In the genomic region with DNA sequence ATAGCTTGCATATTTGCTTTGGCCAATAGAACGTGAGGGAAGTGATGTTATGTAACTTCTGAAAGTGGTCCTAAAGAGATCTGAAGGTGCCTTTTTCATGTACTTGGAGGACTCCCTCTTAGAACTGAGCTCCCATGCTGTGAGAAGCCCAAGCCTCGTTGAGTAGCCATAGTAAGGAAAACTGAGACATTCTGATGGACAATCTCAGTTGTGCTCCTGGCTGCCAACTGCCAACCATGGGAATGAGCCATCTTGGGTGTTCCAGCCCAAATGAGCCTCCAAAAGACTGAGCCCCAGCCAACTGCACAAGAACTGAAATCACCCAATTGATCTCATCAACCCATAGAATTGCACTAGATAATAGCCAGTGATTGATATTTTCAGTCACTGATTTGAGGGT, we compare ENCODE assay signal across 20 cellular contexts.
DNase-seq lines count a peak whose midpoint lies in the region; ATAC-seq and TF ChIP-seq lines count a peak whose summit lies in the region.
"Had no signal": no experiment of that assay in that cellular context is flagged by ENCODE, and none has a peak within 500 bp of the region (broad histone marks: within the 10 kb centered on the region; RNA-seq: fewer than 3 reads in every experiment).

No MANE protein-coding gene starts in this region.

- no peaks in the 10 kb centered on the region for H3K27me3 Mint-ChIP-seq in activated T-cell treated with anti-CD3 and anti-CD28 coated beads, Interleukin-2, amount 50 U/mL, for 4 hours (ENCODE audit: low read depth)
- H3K27me3 Mint-ChIP-seq in activated B cell treated with CpG ODN at 0.5 μM for 24 hours: no peaks in the 10 kb centered on the region
- H3K27me3 Mint-ChIP-seq in stimulated activated memory B cell treated with anti-CD40 and anti-IgM and Interleukin-4, amounts not matched to agents 10 μg/mL and 1 μg/mL and 100 μg/mL, for 72 hours: no peaks in the 10 kb centered on the region

- intact Hi-C loops in activated B cell treated with CpG ODN at 0.5 μM for 24 hours (cut with micrococcal nuclease): no loop called here

- no peak for TF ChIP-seq CTCF in activated B cell treated with CpG ODN at 0.5 μM for 24 hours (IDR thresholded peaks at IDR 0.05)

- peak; percentile 24 for TF ChIP-seq POLR2A in GM18951 (IDR thresholded peaks at IDR 0.05; ENCODE audit: extremely low read depth, insufficient read depth, insufficient read length)

- peak overlapping the region; percentile 42 for H3K4me3 Mint-ChIP-seq in activated T-cell treated with anti-CD3 and anti-CD28 coated beads, Interleukin-2, amount 50 U/mL, for 4 hours
- H3K4me3 Mint-ChIP-seq in activated B cell treated with CpG ODN at 0.5 μM for 24 hours: no peak overlapping the region
- H3K4me3 Mint-ChIP-seq in stimulated activated memory B cell treated with anti-CD40 and anti-IgM and Interleukin-4, amounts not matched to agents 10 μg/mL and 1 μg/mL and 100 μg/mL, for 72 hours: no peak overlapping the region

- in situ Hi-C loops in GM18951 (cut with MboI; ENCODE audit: low sequenced_read_pairs, unreplicated experiment): loop anchor here (10.0 kb wide), 2 partner anchors 64 to 76 kb away; no protein-coding TSS in a partner anchor

- H3K36me3 Mint-ChIP-seq in activated T-cell treated with anti-CD3 and anti-CD28 coated beads, Interleukin-2, amount 50 U/mL, for 4 hours (ENCODE audit: insufficient read depth): peaks cover 9% of the 10 kb centered on the region
- peaks cover 4% of the 10 kb centered on the region for H3K36me3 Mint-ChIP-seq in activated B cell treated with CpG ODN at 0.5 μM for 24 hours (ENCODE audit: low read depth)
- peaks cover 17% of the 10 kb centered on the region for H3K36me3 Mint-ChIP-seq in stimulated activated memory B cell treated with anti-CD40 and anti-IgM and Interleukin-4, amounts not matched to agents 10 μg/mL and 1 μg/mL and 100 μg/mL, for 72 hours

- CTCF ChIA-PET in activated B cell treated with CpG ODN at 0.5 μM for 24 hours (lab: Charles Lee): no interaction called here

- no peak for DNase-seq in activated T-cell treated with anti-CD3 and anti-CD28 coated beads, Interleukin-2, amount 50 U/mL, for 4 hours
- no peak for DNase-seq in activated T-cell treated with anti-CD3 and anti-CD28 coated beads, Interleukin-2, amount 50 U/mL, for 48 hours
- no peak for DNase-seq in activated B cell treated with CpG ODN at 0.5 μM for 24 hours
- no peak for DNase-seq in activated effector memory CD4-positive, alpha-beta T cell treated with anti-CD3 and anti-CD28 coated beads, Interleukin-2, amount 50 U/mL, for 16 hours
- DNase-seq: BE2C; DMS53; GDM1; KG1; NCI-H1092; NCI-H1436 treated with DMSO at 0.1 percent for 48 hours; NCI-H2029; NCI-H226; NCI-H510A treated with DMSO at 0.1 percent for 48 hours; NCI-H774; NK-92 treated with Interleukin-12 subunit alpha and Interleukin-12 subunit beta, amount 100 ng/mL, for 24 hours; SHP77 treated with DMSO at 0.1 percent for 48 hours had no signal

- H3K4me1 Mint-ChIP-seq in activated T-cell treated with anti-CD3 and anti-CD28 coated beads, Interleukin-2, amount 50 U/mL, for 4 hours (ENCODE audit: low read depth): peaks cover 53% of the 10 kb centered on the region
- H3K4me1 Mint-ChIP-seq in activated B cell treated with CpG ODN at 0.5 μM for 24 hours: peaks cover 52% of the 10 kb centered on the region
- H3K4me1 Mint-ChIP-seq in stimulated activated memory B cell treated with anti-CD40 and anti-IgM and Interleukin-4, amounts not matched to agents 10 μg/mL and 1 μg/mL and 100 μg/mL, for 72 hours: peaks cover 35% of the 10 kb centered on the region

- POLR2A ChIA-PET in activated B cell treated with CpG ODN at 0.5 μM for 24 hours (lab: Charles Lee): interaction anchor here (1.0 kb wide), 1 partner anchor 10 kb away, joined by 3 read pairs; no protein-coding TSS in a partner anchor

- peak overlapping the region; percentile 18 for H3K27ac Mint-ChIP-seq in activated B cell treated with CpG ODN at 0.5 μM for 24 hours
- H3K27ac Mint-ChIP-seq in stimulated activated memory B cell treated with anti-CD40 and anti-IgM and Interleukin-4, amounts not matched to agents 10 μg/mL and 1 μg/mL and 100 μg/mL, for 72 hours: peak overlapping the region; percentile 76

- no peak for ATAC-seq in activated T-cell treated with anti-CD3 and anti-CD28 coated beads, Interleukin-2, amount 50 U/mL, for 4 hours
- ATAC-seq in activated B cell treated with CpG ODN at 0.5 μM for 24 hours (ENCODE audit: low read depth): no peak
- ATAC-seq in stimulated activated memory B cell treated with anti-CD40 and anti-IgM and Interleukin-4, amounts not matched to agents 10 μg/mL and 1 μg/mL and 100 μg/mL, for 72 hours: no peak
- no peak for ATAC-seq in HG02642 (IDR thresholded peaks at IDR 0.05; ENCODE audit: poor library complexity, unreplicated experiment)
- ATAC-seq: HCT116 had no signal

- H3K9me3 Mint-ChIP-seq in activated T-cell treated with anti-CD3 and anti-CD28 coated beads, Interleukin-2, amount 50 U/mL, for 4 hours: peaks cover 15% of the 10 kb centered on the region
- peaks cover 22% of the 10 kb centered on the region for H3K9me3 Mint-ChIP-seq in activated B cell treated with CpG ODN at 0.5 μM for 24 hours
- H3K9me3 Mint-ChIP-seq in stimulated activated memory B cell treated with anti-CD40 and anti-IgM and Interleukin-4, amounts not matched to agents 10 μg/mL and 1 μg/mL and 100 μg/mL, for 72 hours: peaks cover 16% of the 10 kb centered on the region
